10 cellular contexts compared by ENCODE assay signal in the genomic region with DNA sequence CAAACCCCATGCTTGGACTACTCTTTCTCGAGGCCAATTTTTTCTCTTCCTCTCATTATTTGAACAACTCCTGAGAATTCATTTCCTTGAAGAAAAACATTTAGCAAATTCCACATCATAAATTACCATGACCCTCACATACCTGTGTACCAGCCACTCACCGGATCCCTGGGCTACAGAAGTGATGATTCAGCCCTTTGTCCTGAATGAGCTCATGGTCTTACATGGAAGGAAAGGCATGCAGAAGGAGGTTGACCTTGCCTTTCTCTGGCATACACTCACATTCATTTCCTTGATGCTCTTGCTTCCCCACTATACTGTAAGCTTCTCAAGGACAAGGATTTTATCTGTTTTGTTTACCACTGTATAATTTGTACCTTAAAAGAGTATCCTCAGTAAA.
A peak's percentile ranks its signal among the peaks of the same experiment; 100 is the strongest.
DNase-seq lines count a peak whose midpoint lies in the region; ATAC-seq and TF ChIP-seq lines count a peak whose summit lies in the region.
"Had no signal": no experiment of that assay in that cellular context is flagged by ENCODE, and none has a peak within 500 bp of the region (broad histone marks: within the 10 kb centered on the region; RNA-seq: fewer than 3 reads in every experiment).

No MANE protein-coding gene starts in this region.

- peaks cover 10% of the 10 kb centered on the region for H3K9me3 ChIP-seq in mammary epithelial cell (replicated peaks; ENCODE audit: insufficient read depth, low read length)

- no peaks in the 10 kb centered on the region for H3K79me2 ChIP-seq in mammary epithelial cell (ENCODE audit: insufficient read depth, low read length)

- intact Hi-C loops in mammary epithelial cell (cut with micrococcal nuclease): no loop called here

- CTCF ChIA-PET in mammary epithelial cell (lab: Charles Lee; ENCODE audit: low non-redundant PET): no interaction called here

- H3K4me2 ChIP-seq in mammary epithelial cell (ENCODE audit: insufficient read depth, low read depth, low read length): peak overlapping the region; percentile 41

- no peak for TF ChIP-seq CTCF in mammary epithelial cell (conservative IDR thresholded peaks at IDR 0.05 in 1 of 2, IDR thresholded peaks at IDR 0.05 in 1 of 2; ENCODE audit: extremely low read depth in 1 of 2, insufficient read depth in 1 of 2, low read depth in 1 of 2, low read length in 2 of 2)

- no peaks in the 10 kb centered on the region for H4K20me1 ChIP-seq in mammary epithelial cell (ENCODE audit: insufficient read depth, low read length)

- in situ Hi-C loops in mammary epithelial cell (cut with MboI; ENCODE audit: low sequenced_read_pairs in 2 of 2): no loop called here

- peak overlapping the region; percentile 97 for H3K27ac ChIP-seq in mammary epithelial cell (ENCODE audit: insufficient read depth, low read depth, low read length)

- H3K9ac ChIP-seq in mammary epithelial cell (ENCODE audit: insufficient read depth, low read length): peak overlapping the region; percentile 35

- dilution Hi-C loops in mammary epithelial cell (cut with HindIII; ENCODE audit: low sequenced_read_pairs): no loop called here

- no peak overlapping the region for H3K4me3 ChIP-seq in mammary epithelial cell (replicated peaks in 1 of 3; ENCODE audit: insufficient read depth in 1 of 3, low read depth in 2 of 3, low read length in 3 of 3)

- peak; percentile 72 for DNase-seq in AG08395 (ENCODE audit: low spot score)
- DNase-seq in HuH-7.5 (ENCODE audit: low spot score): peak; percentile 31
- DNase-seq in mammary epithelial cell: peak; percentile 85
- peak; percentile 77 for DNase-seq in left kidney (ENCODE audit: low read depth, low spot score)
- DNase-seq in NCI-H345 (lab: John Stamatoyannopoulos, UW): no peak
- no peak for DNase-seq in activated CD8-positive, alpha-beta memory T cell treated with anti-CD3 and anti-CD28 coated beads, Interleukin-2, amount 50 U/mL, for 4 hours
- DNase-seq: H9, left cardiac atrium had no signal

- H3K36me3 ChIP-seq in mammary epithelial cell (ENCODE audit: insufficient read depth, low read length): no peaks in the 10 kb centered on the region

- ATAC-seq in GM18502 (IDR thresholded peaks at IDR 0.05; ENCODE audit: poor library complexity, unreplicated experiment) (no peak), HG02759 (IDR thresholded peaks at IDR 0.05; ENCODE audit: unreplicated experiment) (no peak)

- 0% methylated on average over 2 of the region's 2 CpGs for WGBS in mammary epithelial cell (ENCODE audit: low coverage, missing lambda C conversion rate)

- no peaks in the 10 kb centered on the region for H3K27me3 ChIP-seq in mammary epithelial cell (ENCODE audit: insufficient read depth, low read length)

- H3K4me1 ChIP-seq in mammary epithelial cell (ENCODE audit: insufficient read depth, low read length): peaks cover 49% of the 10 kb centered on the region

- BruUV-seq in mammary epithelial cell (replicated peaks; lab: Mats Ljungman, UMichigan): no TSS peak

- peak overlapping the region; percentile 56 for H2AFZ ChIP-seq in mammary epithelial cell (ENCODE audit: low read depth, low read length)

Comparison
In these comparisons a context has a peak if more than half of its experiments do, and no peak if none do; other contexts are left out.
1. DNase-seq: peak in AG08395 (single experiment), HuH-7.5 (single experiment), mammary epithelial cell (single experiment) and left kidney (single experiment); none in NCI-H345 (single experiment) and activated CD8-positive, alpha-beta memory T cell treated with anti-CD3 and anti-CD28 coated beads, Interleukin-2, amount 50 U/mL, for 4 hours (single experiment).